ENCODE assay signal across 16 cellular contexts in the genomic region with DNA sequence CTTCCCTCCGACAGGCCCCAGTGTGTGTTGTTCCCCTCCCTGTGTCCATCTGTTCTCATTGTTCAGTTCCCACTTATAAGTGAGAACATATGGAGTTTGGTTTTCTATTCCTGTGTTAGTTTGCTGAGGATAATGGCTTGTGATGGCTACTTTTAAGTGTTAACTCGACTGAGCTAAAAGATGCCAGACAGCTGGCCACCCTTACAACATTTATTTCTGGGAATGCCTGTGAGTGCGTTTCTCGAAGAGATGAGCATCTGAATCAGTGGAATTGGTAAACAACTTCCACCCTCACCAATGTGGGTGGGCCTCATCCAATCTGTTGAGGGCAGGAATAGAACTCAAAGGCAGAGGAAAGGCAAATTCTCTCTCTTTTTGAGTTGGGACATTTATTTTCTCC. TPM values are rescaled to one million over a fixed set of nuclear protein-coding genes. Genes with fewer than 3 reads are reported as not detected.
A peak's percentile ranks its signal among the peaks of the same experiment; 100 is the strongest.
DNase-seq lines count a peak whose midpoint lies in the region; ATAC-seq and TF ChIP-seq lines count a peak whose summit lies in the region.
"Had no signal": no experiment of that assay in that cellular context is flagged by ENCODE, and none has a peak within 500 bp of the region (broad histone marks: within the 10 kb centered on the region; RNA-seq: fewer than 3 reads in every experiment).

No MANE protein-coding gene starts in this region.

- no peak for TF ChIP-seq CTCF in SK-N-SH (IDR thresholded peaks at IDR 0.05)
- TF ChIP-seq CTCF in smooth muscle cell (IDR thresholded peaks at IDR 0.05; ENCODE audit: borderline replicate concordance, insufficient read depth, poor library complexity, severe bottlenecking), result no peak
- no peak for TF ChIP-seq CTCF in GM10266 (IDR thresholded peaks at IDR 0.05; ENCODE audit: control insufficient read depth, insufficient read depth, low read depth, missing control alignments)

- H3K27ac ChIP-seq in SK-N-SH (ENCODE audit: low read depth in 2 of 2, low read length in 1 of 2), result peak overlapping the region; percentile 12 to 74; a peak in 3 of 4 replicates
- peak overlapping the region; percentile 97 for H3K27ac ChIP-seq in smooth muscle cell (ENCODE audit: low read depth)
- H3K27ac ChIP-seq: 22Rv1, HL-60 had no signal

- no peak for TF ChIP-seq RAD21 in SK-N-SH (IDR thresholded peaks at IDR 0.05; ENCODE audit: low read length)

- H3K9ac ChIP-seq in SK-N-SH, result no peak overlapping the region
- no peak overlapping the region for H3K9ac ChIP-seq in smooth muscle cell (ENCODE audit: low read depth)

- H3K4me2 ChIP-seq in SK-N-SH (no peak overlapping the region), smooth muscle cell (peak overlapping the region; percentile 50)

- peak in 1 of 2 experiments; percentile 33; a peak in 1 of 4 replicates for TF ChIP-seq EP300 in SK-N-SH (IDR thresholded peaks at IDR 0.05; ENCODE audit: borderline replicate concordance in 1 of 2, low read depth in 1 of 2, low read length in 1 of 2)

- H3K4me1 ChIP-seq in SK-N-SH (ENCODE audit: control insufficient read depth in 1 of 2, insufficient read depth in 2 of 2, low read depth in 1 of 2, low read length in 1 of 2), result peaks cover 3 to 9% of the 10 kb centered on the region in 2 experiments; a peak in 3 of 4 replicates
- peaks cover 9% of the 10 kb centered on the region for H3K4me1 ChIP-seq in smooth muscle cell (ENCODE audit: low read depth)

- DNase-seq in NCI-H1092 (lab: John Stamatoyannopoulos, UW), result peak; percentile 7
- no peak for DNase-seq in NCI-H1092 treated with DMSO at 0.1 percent for 48 hours (lab: John Stamatoyannopoulos, UW)
- DNase-seq in SK-N-SH, result no peak
- peak; percentile 94 for DNase-seq in fibroblast of gingiva (ENCODE audit: low read depth)
- DNase-seq in smooth muscle cell (lab: John Stamatoyannopoulos, UW; ENCODE audit: unreplicated experiment), result no peak
- DNase-seq in GM10266 (ENCODE audit: extremely low spot score), result no peak
- no peak for DNase-seq in stimulated activated naive B cell treated with anti-CD40 and anti-IgM and Interleukin-4, amounts not matched to agents 10 μg/mL and 1 μg/mL and 100 μg/mL, for 72 hours
- DNase-seq in amniotic stem cell (lab: John Stamatoyannopoulos, UW), result no peak
- DNase-seq: Caco-2, foreskin melanocyte, Kasumi-1, mesendoderm, NCI-H2107 had no signal

- 57% methylated on average over 4 of the region's 4 CpGs for WGBS in SK-N-SH (ENCODE audit: low lambda C conversion rate)
- WGBS in smooth muscle cell (ENCODE audit: low lambda C conversion rate), result 38% methylated on average over 4 of the region's 4 CpGs

- H3K27me3 Mint-ChIP-seq in stimulated activated naive B cell treated with anti-CD40 and anti-IgM and Interleukin-4, amounts not matched to agents 10 μg/mL and 1 μg/mL and 100 μg/mL, for 72 hours, result no peaks in the 10 kb centered on the region

- no peak overlapping the region for H3K4me3 Mint-ChIP-seq in stimulated activated naive B cell treated with anti-CD40 and anti-IgM and Interleukin-4, amounts not matched to agents 10 μg/mL and 1 μg/mL and 100 μg/mL, for 72 hours

- H3K27me3 ChIP-seq in SK-N-SH (ENCODE audit: insufficient read depth) (no peaks in the 10 kb centered on the region), smooth muscle cell (ENCODE audit: low read depth) (no peaks in the 10 kb centered on the region)

- POLR2A ChIA-PET in SK-N-SH (lab: Yijun Ruan, JAX), result interaction anchor here (0.6 kb wide), 1 partner anchor 9 kb away, joined by 3 read pairs; no protein-coding TSS in a partner anchor

- H3K79me2 ChIP-seq in SK-N-SH (ENCODE audit: insufficient read depth) (no peaks in the 10 kb centered on the region), smooth muscle cell (ENCODE audit: low read depth) (no peaks in the 10 kb centered on the region)

- CTCF ChIA-PET in SK-N-SH (lab: Yijun Ruan, JAX), result interaction anchor here (1.3 kb wide), 1 partner anchor 9 kb away, joined by 4 read pairs; no protein-coding TSS in a partner anchor

- no peaks in the 10 kb centered on the region for H3K9me3 Mint-ChIP-seq in stimulated activated naive B cell treated with anti-CD40 and anti-IgM and Interleukin-4, amounts not matched to agents 10 μg/mL and 1 μg/mL and 100 μg/mL, for 72 hours

- H3K9me2 ChIP-seq in SK-N-SH, result no peaks in the 10 kb centered on the region

- H3K27ac Mint-ChIP-seq in stimulated activated naive B cell treated with anti-CD40 and anti-IgM and Interleukin-4, amounts not matched to agents 10 μg/mL and 1 μg/mL and 100 μg/mL, for 72 hours, result no peak overlapping the region

- peaks cover 5 to 7% of the 10 kb centered on the region in 2 donors for H3K4me1 Mint-ChIP-seq in stimulated activated naive B cell treated with anti-CD40 and anti-IgM and Interleukin-4, amounts not matched to agents 10 μg/mL and 1 μg/mL and 100 μg/mL, for 72 hours

- H3K4me3 ChIP-seq in SK-N-SH (ENCODE audit: low read depth in 2 of 2, low read length in 1 of 2), result no peak overlapping the region
- H3K4me3 ChIP-seq in smooth muscle cell, result no peak overlapping the region

- no peaks in the 10 kb centered on the region for H3K9me3 ChIP-seq in SK-N-SH
- no peaks in the 10 kb centered on the region for H3K9me3 ChIP-seq in smooth muscle cell (replicated peaks; ENCODE audit: low read depth)
- H3K9me3 ChIP-seq: Caco-2 had no signal

- H4K20me1 ChIP-seq in SK-N-SH (ENCODE audit: insufficient read depth), result no peaks in the 10 kb centered on the region
- H4K20me1 ChIP-seq in smooth muscle cell (ENCODE audit: low read depth), result no peaks in the 10 kb centered on the region

- H3F3A ChIP-seq in SK-N-SH (replicated peaks; ENCODE audit: insufficient read depth) (peaks cover 27% of the 10 kb centered on the region), smooth muscle cell (ENCODE audit: low read depth) (peaks cover 17% of the 10 kb centered on the region)

- H2AFZ ChIP-seq in SK-N-SH (ENCODE audit: low read depth), result no peak overlapping the region
- H2AFZ ChIP-seq in smooth muscle cell (ENCODE audit: low read depth), result no peak overlapping the region

- peaks cover 28 to 54% of the 10 kb centered on the region in 2 experiments for H3K36me3 ChIP-seq in SK-N-SH (replicated peaks in 1 of 2; ENCODE audit: control insufficient read depth in 1 of 2, insufficient read depth in 2 of 2, low read length in 1 of 2)
- H3K36me3 ChIP-seq in smooth muscle cell (ENCODE audit: low read depth), result no peaks in the 10 kb centered on the region

- ATAC-seq in stimulated activated naive B cell treated with anti-CD40 and anti-IgM and Interleukin-4, amounts not matched to agents 10 μg/mL and 1 μg/mL and 100 μg/mL, for 72 hours (replicated peaks), result no peak
- ATAC-seq: HCT116 had no signal

- peaks cover 26 to 62% of the 10 kb centered on the region in 2 donors for H3K36me3 Mint-ChIP-seq in stimulated activated naive B cell treated with anti-CD40 and anti-IgM and Interleukin-4, amounts not matched to agents 10 μg/mL and 1 μg/mL and 100 μg/mL, for 72 hours

TF ChIP-seq in SK-N-SH, 30 proteins besides CTCF, POLR2A, EP300 and RAD21:
- TF ChIP-seq, protein P1, sequence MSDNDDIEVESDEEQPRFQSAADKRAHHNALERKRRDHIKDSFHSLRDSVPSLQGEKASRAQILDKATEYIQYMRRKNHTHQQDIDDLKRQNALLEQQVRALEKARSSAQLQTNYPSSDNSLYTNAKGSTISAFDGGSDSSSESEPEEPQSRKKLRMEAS (IDR thresholded peaks at IDR 0.05; ENCODE audit: low read depth), result no peak
- TF ChIP-seq, protein P2, sequence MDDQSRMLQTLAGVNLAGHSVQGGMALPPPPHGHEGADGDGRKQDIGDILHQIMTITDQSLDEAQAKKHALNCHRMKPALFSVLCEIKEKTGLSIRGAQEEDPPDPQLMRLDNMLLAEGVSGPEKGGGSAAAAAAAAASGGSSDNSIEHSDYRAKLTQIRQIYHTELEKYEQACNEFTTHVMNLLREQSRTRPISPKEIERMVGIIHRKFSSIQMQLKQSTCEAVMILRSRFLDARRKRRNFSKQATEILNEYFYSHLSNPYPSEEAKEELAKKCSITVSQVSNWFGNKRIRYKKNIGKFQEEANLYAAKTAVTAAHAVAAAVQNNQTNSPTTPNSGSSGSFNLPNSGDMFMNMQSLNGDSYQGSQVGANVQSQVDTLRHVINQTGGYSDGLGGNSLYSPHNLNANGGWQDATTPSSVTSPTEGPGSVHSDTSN (IDR thresholded peaks at IDR 0.05), result 0 out of 2 replicates have a peak, but pooled peaks have one; percentile 45
- TF ChIP-seq POLR2AphosphoS5 (IDR thresholded peaks at IDR 0.05; ENCODE audit: low read depth, low read length) (peak; percentile 15; the same call in 1 of the 2 replicates), TCF12 (IDR thresholded peaks at IDR 0.05) (peak; percentile 76)
- TF ChIP-seq, protein P3, sequence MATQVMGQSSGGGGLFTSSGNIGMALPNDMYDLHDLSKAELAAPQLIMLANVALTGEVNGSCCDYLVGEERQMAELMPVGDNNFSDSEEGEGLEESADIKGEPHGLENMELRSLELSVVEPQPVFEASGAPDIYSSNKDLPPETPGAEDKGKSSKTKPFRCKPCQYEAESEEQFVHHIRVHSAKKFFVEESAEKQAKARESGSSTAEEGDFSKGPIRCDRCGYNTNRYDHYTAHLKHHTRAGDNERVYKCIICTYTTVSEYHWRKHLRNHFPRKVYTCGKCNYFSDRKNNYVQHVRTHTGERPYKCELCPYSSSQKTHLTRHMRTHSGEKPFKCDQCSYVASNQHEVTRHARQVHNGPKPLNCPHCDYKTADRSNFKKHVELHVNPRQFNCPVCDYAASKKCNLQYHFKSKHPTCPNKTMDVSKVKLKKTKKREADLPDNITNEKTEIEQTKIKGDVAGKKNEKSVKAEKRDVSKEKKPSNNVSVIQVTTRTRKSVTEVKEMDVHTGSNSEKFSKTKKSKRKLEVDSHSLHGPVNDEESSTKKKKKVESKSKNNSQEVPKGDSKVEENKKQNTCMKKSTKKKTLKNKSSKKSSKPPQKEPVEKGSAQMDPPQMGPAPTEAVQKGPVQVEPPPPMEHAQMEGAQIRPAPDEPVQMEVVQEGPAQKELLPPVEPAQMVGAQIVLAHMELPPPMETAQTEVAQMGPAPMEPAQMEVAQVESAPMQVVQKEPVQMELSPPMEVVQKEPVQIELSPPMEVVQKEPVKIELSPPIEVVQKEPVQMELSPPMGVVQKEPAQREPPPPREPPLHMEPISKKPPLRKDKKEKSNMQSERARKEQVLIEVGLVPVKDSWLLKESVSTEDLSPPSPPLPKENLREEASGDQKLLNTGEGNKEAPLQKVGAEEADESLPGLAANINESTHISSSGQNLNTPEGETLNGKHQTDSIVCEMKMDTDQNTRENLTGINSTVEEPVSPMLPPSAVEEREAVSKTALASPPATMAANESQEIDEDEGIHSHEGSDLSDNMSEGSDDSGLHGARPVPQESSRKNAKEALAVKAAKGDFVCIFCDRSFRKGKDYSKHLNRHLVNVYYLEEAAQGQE (IDR thresholded peaks at IDR 0.05; ENCODE audit: low read depth, low read length), result no peak

RNA-seq across cellular contexts. Expression of a gene that starts 24.8 kb away (rescaled TPM):
- polyA plus RNA-seq in SK-N-SH (2012; rRNA removed) (71.6 and 73.3 TPM in 2 replicates), smooth muscle cell (43.6 and 47.2 TPM in 2 replicates)
- polyA plus RNA-seq in SK-N-SH (2012; cell fraction: cytosol; rRNA removed), result 66.3 and 69.5 TPM in 2 replicates
- 74.8 and 94.3 TPM in 2 replicates for polyA plus RNA-seq in SK-N-SH (2012; cell fraction: nucleus; rRNA removed)
- total RNA-seq in smooth muscle cell, result 56.9 and 60.3 TPM in 2 replicates

RNA-seq across cellular contexts. Expression of a gene that starts 47.3 kb away (rescaled TPM):
- polyA plus RNA-seq in SK-N-SH (2012; rRNA removed) (3.5 and 3.9 TPM in 2 replicates), smooth muscle cell (20.0 and 22.8 TPM in 2 replicates)
- 4.0 and 4.5 TPM in 2 replicates for polyA plus RNA-seq in SK-N-SH (2012; cell fraction: cytosol; rRNA removed)
- 9.5 and 9.7 TPM in 2 replicates for polyA plus RNA-seq in SK-N-SH (2012; cell fraction: nucleus; rRNA removed)
- total RNA-seq in smooth muscle cell, result 23.0 and 86.7 TPM in 2 replicates

Comparison
In these comparisons a context has a peak if more than half of its experiments do, and no peak if none do; other contexts are left out.
1. DNase-seq: peak in NCI-H1092 (single experiment) and fibroblast of gingiva (single experiment); none in NCI-H1092 treated with DMSO at 0.1 percent for 48 hours (single experiment), SK-N-SH (single experiment), smooth muscle cell (single experiment), GM10266 (single experiment), stimulated activated naive B cell treated with anti-CD40 and anti-IgM and Interleukin-4, amounts not matched to agents 10 μg/mL and 1 μg/mL and 100 μg/mL, for 72 hours (single experiment) and amniotic stem cell (single experiment).